Comparison of ENCODE assay signal across 11 cellular contexts in genomic region chr4:3042226-3042625, GRCh38. TPM values are rescaled to one million over a fixed set of nuclear protein-coding genes. Genes with fewer than 3 reads are reported as not detected.
DNase-seq lines count a peak whose midpoint lies in the region; ATAC-seq, FAIRE-seq and TF ChIP-seq lines count a peak whose summit lies in the region.
"Had no signal": no experiment of that assay in that cellular context is flagged by ENCODE, and none has a peak within 500 bp of the region (broad histone marks: within the 10 kb centered on the region; RNA-seq: fewer than 3 reads in every experiment).

No MANE protein-coding gene starts in this region.

- no TSS peak for BruUV-seq in HepG2 (replicated peaks; lab: Mats Ljungman, UMichigan)

- DNase-seq in T-helper 2 cell treated with Interferon-gamma antibody and Interleukin-4, amounts not matched to agents 5 μg/mL and 100 μg/mL, for 36 hours (ENCODE audit: low spot score), result no peak
- DNase-seq in T-helper 2 cell (no peak), HepG2 (ENCODE audit: low spot score) (no peak), NCI-H187 (lab: John Stamatoyannopoulos, UW) (no peak)
- DNase-seq in activated CD8-positive, alpha-beta T cell treated with anti-CD3 and anti-CD28 coated beads, Interleukin-2, amount 10 ng/mL, durations not matched to agents 7 days and 5 days, result no peak

- H3K4me3 ChIP-seq in HepG2 (replicated peaks in 1 of 3; ENCODE audit: insufficient read depth in 1 of 3, low read depth in 2 of 3, low read length in 3 of 3) (peak overlapping the region; percentile 48 to 70 (median 49)), subcutaneous abdominal adipose tissue (ENCODE audit: low read depth in 1 of 5, low read length in 5 of 5) (peak overlapping the region; percentile 68 to 84 (median 79))
- H3K4me3 ChIP-seq: A549, hepatocyte had no signal

- H3K27ac Mint-ChIP-seq in T-helper 2 cell treated with Interferon-gamma antibody and Interleukin-4, amounts not matched to agents 5 μg/mL and 100 μg/mL, for 36 hours, result peak overlapping the region; percentile 91
- peak overlapping the region; percentile 95 for H3K27ac Mint-ChIP-seq in activated CD8-positive, alpha-beta T cell treated with anti-CD3 and anti-CD28 coated beads, Interleukin-2, amount 10 ng/mL, durations not matched to agents 7 days and 5 days

- peaks cover 3 to 22% of the 10 kb centered on the region in 2 experiments; a peak in 3 of 5 replicates for H3K27me3 ChIP-seq in HepG2 (ENCODE audit: control insufficient read depth in 1 of 2, insufficient read depth in 2 of 2, low read length in 2 of 2)
- no peaks in the 10 kb centered on the region for H3K27me3 ChIP-seq in subcutaneous abdominal adipose tissue (ENCODE audit: control insufficient read depth in 5 of 5, insufficient read depth in 4 of 5, low read length in 5 of 5)
- H3K27me3 ChIP-seq: hepatocyte had no signal

- H3K4me1 Mint-ChIP-seq in T-helper 2 cell treated with Interferon-gamma antibody and Interleukin-4, amounts not matched to agents 5 μg/mL and 100 μg/mL, for 36 hours (ENCODE audit: low read depth), result peaks cover 50% of the 10 kb centered on the region
- H3K4me1 Mint-ChIP-seq in activated CD8-positive, alpha-beta T cell treated with anti-CD3 and anti-CD28 coated beads, Interleukin-2, amount 10 ng/mL, durations not matched to agents 7 days and 5 days (ENCODE audit: low read depth), result peaks cover 78% of the 10 kb centered on the region

- no peak overlapping the region for H3K27ac ChIP-seq in HepG2 (ENCODE audit: extremely low read length, insufficient read depth, low read length)
- peak overlapping the region; percentile 65 for H3K27ac ChIP-seq in subcutaneous abdominal adipose tissue (ENCODE audit: low read depth, low read length)
- H3K27ac ChIP-seq: A549, hepatocyte had no signal

- no peak overlapping the region for H2AFZ ChIP-seq in HepG2 (ENCODE audit: low read length)
- H2AFZ ChIP-seq: hepatocyte had no signal

- intact Hi-C loops in HepG2 (cut with micrococcal nuclease; ENCODE audit: unreplicated experiment), result no loop called here

- H3K9ac ChIP-seq in HepG2 (ENCODE audit: insufficient read depth, low read depth, low read length) (peak overlapping the region; percentile 33; the same call in 1 of the 2 replicates), subcutaneous abdominal adipose tissue (ENCODE audit: low read length in 5 of 5) (peak overlapping the region; percentile 63 to 77 (median 66))

- no peak for ATAC-seq in activated CD8-positive, alpha-beta T cell treated with anti-CD3 and anti-CD28 coated beads, Interleukin-2, amount 10 ng/mL, durations not matched to agents 7 days and 5 days
- ATAC-seq in HepG2 (no peak), GM18511 (IDR thresholded peaks at IDR 0.05; ENCODE audit: unreplicated experiment) (no peak), GM21367 (IDR thresholded peaks at IDR 0.05; ENCODE audit: unreplicated experiment) (no peak)
- ATAC-seq: A549, Panc1 had no signal

- H3K79me2 ChIP-seq in HepG2 (ENCODE audit: insufficient read depth, low read length), result no peaks in the 10 kb centered on the region
- H3K79me2 ChIP-seq: hepatocyte had no signal

- peaks cover 12% of the 10 kb centered on the region for H3K36me3 Mint-ChIP-seq in T-helper 2 cell treated with Interferon-gamma antibody and Interleukin-4, amounts not matched to agents 5 μg/mL and 100 μg/mL, for 36 hours (ENCODE audit: low read depth)
- peaks cover 16% of the 10 kb centered on the region for H3K36me3 Mint-ChIP-seq in activated CD8-positive, alpha-beta T cell treated with anti-CD3 and anti-CD28 coated beads, Interleukin-2, amount 10 ng/mL, durations not matched to agents 7 days and 5 days (ENCODE audit: low read depth)

- H3K4me1 ChIP-seq in HepG2 (ENCODE audit: insufficient read depth, low read length) (peaks cover 56% of the 10 kb centered on the region), subcutaneous abdominal adipose tissue (ENCODE audit: control insufficient read depth in 5 of 5, insufficient read depth in 5 of 5, low read length in 5 of 5) (peaks cover 7 to 45% (median 32%) of the 10 kb centered on the region in 5 donors)
- H3K4me1 ChIP-seq: A549 had no signal

- H3K4me3 Mint-ChIP-seq in T-helper 2 cell treated with Interferon-gamma antibody and Interleukin-4, amounts not matched to agents 5 μg/mL and 100 μg/mL, for 36 hours, result peak overlapping the region; percentile 86
- H3K4me3 Mint-ChIP-seq in activated CD8-positive, alpha-beta T cell treated with anti-CD3 and anti-CD28 coated beads, Interleukin-2, amount 10 ng/mL, durations not matched to agents 7 days and 5 days, result peak overlapping the region; percentile 84

- H3K4me2 ChIP-seq in HepG2 (ENCODE audit: low read depth, low read length), result peak overlapping the region; percentile 84
- H3K4me2 ChIP-seq: A549, hepatocyte had no signal

- CTCF ChIA-PET in activated CD8-positive, alpha-beta T cell treated with anti-CD3 and anti-CD28 coated beads, Interleukin-2, amount 10 ng/mL, durations not matched to agents 7 days and 5 days (lab: Charles Lee), result interaction anchor here (0.6 to 2.6 kb wide), 2 partner anchors 64 to 1445 kb away, joined by 3 to 10 read pairs; no protein-coding TSS in a partner anchor
- CTCF ChIA-PET in HepG2 (lab: Yijun Ruan, JAX; ENCODE audit: low intra/inter-chr PET ratio, low total read pairs), result no interaction called here

- TF ChIP-seq CTCF in HepG2 (CRISPR knock-in tag; IDR thresholded peaks at IDR 0.05), result no peak

- H3K9me3 ChIP-seq in HepG2 (ENCODE audit: low read length) (no peaks in the 10 kb centered on the region), subcutaneous abdominal adipose tissue (ENCODE audit: control insufficient read depth in 5 of 5, low read length in 5 of 5) (no peaks in the 10 kb centered on the region)
- H3K9me3 ChIP-seq: A549 had no signal

- POLR2A ChIA-PET in activated CD8-positive, alpha-beta T cell treated with anti-CD3 and anti-CD28 coated beads, Interleukin-2, amount 10 ng/mL, durations not matched to agents 7 days and 5 days (lab: Charles Lee), result interaction anchor here (0.7 to 1.0 kb wide), 2 partner anchors 31 to 78 kb away, joined by 4 to 5 read pairs; partner anchors contain the start of gene GRK4
- POLR2A ChIA-PET in HepG2 (lab: Yijun Ruan, JAX), result interaction anchor here (1.1 kb wide), 1 partner anchor 32 kb away, joined by 4 read pairs; no protein-coding TSS in a partner anchor

- WGBS in HepG2 (ENCODE audit: low lambda C conversion rate), result 11% methylated on average over 9 of the region's 10 CpGs

- H3K27me3 Mint-ChIP-seq in T-helper 2 cell treated with Interferon-gamma antibody and Interleukin-4, amounts not matched to agents 5 μg/mL and 100 μg/mL, for 36 hours (ENCODE audit: low read depth), result no peaks in the 10 kb centered on the region
- peaks cover 2% of the 10 kb centered on the region for H3K27me3 Mint-ChIP-seq in activated CD8-positive, alpha-beta T cell treated with anti-CD3 and anti-CD28 coated beads, Interleukin-2, amount 10 ng/mL, durations not matched to agents 7 days and 5 days (ENCODE audit: low read depth)

- H3K36me3 ChIP-seq in HepG2 (replicated peaks in 1 of 2; ENCODE audit: control insufficient read depth in 1 of 2, insufficient read depth in 2 of 2, low read length in 2 of 2) (no peaks in the 10 kb centered on the region), subcutaneous abdominal adipose tissue (ENCODE audit: control insufficient read depth in 5 of 5, insufficient read depth in 5 of 5, low read length in 5 of 5) (no peaks in the 10 kb centered on the region)

- no peak for TF ChIP-seq RAD21 in HepG2 (CRISPR knock-in tag; IDR thresholded peaks at IDR 0.05)

- H4K20me1 ChIP-seq in HepG2 (ENCODE audit: insufficient read depth, low read length), result no peaks in the 10 kb centered on the region

- TF ChIP-seq EP300 in HepG2 (IDR thresholded peaks at IDR 0.05; ENCODE audit: low read depth in 2 of 2, low read length in 2 of 2) (no peak), HepG2 (CRISPR knock-in tag; IDR thresholded peaks at IDR 0.05; ENCODE audit: borderline replicate concordance) (no peak)

- in situ Hi-C loops in HepG2 (cut with HindIII; ENCODE audit: extremely low pct_ligation_motif_present, low pct_unique_long_range_greater_than_20kb), result no loop called here

- no peak for TF ChIP-seq POLR2A in HepG2 (IDR thresholded peaks at IDR 0.05; ENCODE audit: insufficient read depth in 1 of 2, low read depth in 2 of 2, low read length in 2 of 2)

- peaks cover 11% of the 10 kb centered on the region for H3K9me3 Mint-ChIP-seq in T-helper 2 cell treated with Interferon-gamma antibody and Interleukin-4, amounts not matched to agents 5 μg/mL and 100 μg/mL, for 36 hours
- peaks cover 3% of the 10 kb centered on the region for H3K9me3 Mint-ChIP-seq in activated CD8-positive, alpha-beta T cell treated with anti-CD3 and anti-CD28 coated beads, Interleukin-2, amount 10 ng/mL, durations not matched to agents 7 days and 5 days (ENCODE audit: insufficient read depth)

- no peak for FAIRE-seq in HepG2 (lab: Jason Lieb, UNC)
- FAIRE-seq: A549 had no signal

RNA-seq across cellular contexts. Expression of gene HTT-AS, which starts 32.1 kb away (rescaled TPM):
- not detected for total RNA-seq in activated CD8-positive, alpha-beta T cell treated with anti-CD3 and anti-CD28 coated beads, Interleukin-2, amount 10 ng/mL, durations not matched to agents 7 days and 5 days
- not detected in 2 replicates for total RNA-seq in HepG2 (2016; rRNA removed; fragmentation: Illumina TruSeq; extraction: Trizol)
- total RNA-seq in HepG2 (2016; cell fraction: cytosol; rRNA removed; fragmentation: Illumina TruSeq; extraction: Trizol; ENCODE audit: low read depth), result not detected in 2 replicates
- total RNA-seq in HepG2 (2016; cell fraction: insoluble cytoplasmic fraction; rRNA removed; fragmentation: Illumina TruSeq; extraction: Trizol), result not detected in 2 replicates
- not detected in 2 replicates for total RNA-seq in HepG2 (2016; cell fraction: membrane; rRNA removed; fragmentation: Illumina TruSeq; extraction: Trizol)
- not detected in 2 replicates for total RNA-seq in HepG2 (2016; cell fraction: nucleus; rRNA removed; fragmentation: Illumina TruSeq; extraction: Trizol)
- polyA plus RNA-seq in HepG2 (2011; rRNA removed), result not detected in 2 replicates
- polyA plus RNA-seq in HepG2 (2011; cell fraction: cytosol; rRNA removed), result not detected in 2 replicates
- polyA plus RNA-seq in HepG2 (2011; cell fraction: nucleus; rRNA removed), result not detected in 2 replicates
- polyA plus RNA-seq in HepG2 (2012), result not detected in 2 replicates
- polyA plus RNA-seq in HepG2 (2016; cell fraction: cytosol; fragmentation: Illumina TruSeq; extraction: Trizol; ENCODE audit: low read depth), result not detected in 2 replicates
- not detected in 2 replicates for polyA plus RNA-seq in HepG2 (2016; cell fraction: insoluble cytoplasmic fraction; fragmentation: Illumina TruSeq; extraction: Trizol; ENCODE audit: low read depth)
- polyA plus RNA-seq in HepG2 (2016; cell fraction: membrane; fragmentation: Illumina TruSeq; extraction: Trizol; ENCODE audit: low read depth), result not detected in 2 replicates
- polyA plus RNA-seq in HepG2 (2016; cell fraction: nucleus; fragmentation: Illumina TruSeq; extraction: Trizol; ENCODE audit: insufficient read depth, low read depth), result not detected in 2 replicates
- polyA minus RNA-seq in HepG2 (2011; rRNA and poly(A)+ RNA removed; ENCODE audit: low replicate concordance), result not detected in 2 replicates
- not detected in 2 replicates for polyA minus RNA-seq in HepG2 (2011; cell fraction: cytosol; rRNA and poly(A)+ RNA removed)
- not detected in 2 replicates for polyA minus RNA-seq in HepG2 (2011; cell fraction: nucleus; rRNA and poly(A)+ RNA removed)
- total RNA-seq: hepatocyte had no signal
- polyA plus RNA-seq: A549, hepatocyte had no signal

RNA-seq across cellular contexts. Expression of gene HTT, which starts 32.3 kb away (rescaled TPM):
- total RNA-seq in activated CD8-positive, alpha-beta T cell treated with anti-CD3 and anti-CD28 coated beads, Interleukin-2, amount 10 ng/mL, durations not matched to agents 7 days and 5 days, result 10 to 100 TPM; 51.2 to 58.0 TPM
- total RNA-seq in HepG2 (2016; rRNA removed; fragmentation: Illumina TruSeq; extraction: Trizol), result 19.5 and 34.3 TPM in 2 replicates
- 8.9 and 9.0 TPM in 2 replicates for total RNA-seq in HepG2 (2016; cell fraction: cytosol; rRNA removed; fragmentation: Illumina TruSeq; extraction: Trizol; ENCODE audit: low read depth)
- total RNA-seq in HepG2 (2016; cell fraction: insoluble cytoplasmic fraction; rRNA removed; fragmentation: Illumina TruSeq; extraction: Trizol), result 19.6 and 34.7 TPM in 2 replicates
- 12.0 and 13.5 TPM in 2 replicates for total RNA-seq in HepG2 (2016; cell fraction: membrane; rRNA removed; fragmentation: Illumina TruSeq; extraction: Trizol)
- 44.5 and 53.3 TPM in 2 replicates for total RNA-seq in HepG2 (2016; cell fraction: nucleus; rRNA removed; fragmentation: Illumina TruSeq; extraction: Trizol)
- polyA plus RNA-seq in HepG2 (2011; rRNA removed), result 17.5 and 21.0 TPM in 2 replicates
- 8.1 and 12.3 TPM in 2 replicates for polyA plus RNA-seq in HepG2 (2011; cell fraction: cytosol; rRNA removed)
- 77.2 and 88.2 TPM in 2 replicates for polyA plus RNA-seq in HepG2 (2011; cell fraction: nucleus; rRNA removed)
- polyA plus RNA-seq in HepG2 (2012), result 19.2 and 21.9 TPM in 2 replicates
- polyA plus RNA-seq in HepG2 (2016; cell fraction: cytosol; fragmentation: Illumina TruSeq; extraction: Trizol; ENCODE audit: low read depth), result 0.76 and 0.89 TPM in 2 replicates
- polyA plus RNA-seq in HepG2 (2016; cell fraction: insoluble cytoplasmic fraction; fragmentation: Illumina TruSeq; extraction: Trizol; ENCODE audit: low read depth), result 11.2 and 16.6 TPM in 2 replicates
- polyA plus RNA-seq in HepG2 (2016; cell fraction: membrane; fragmentation: Illumina TruSeq; extraction: Trizol; ENCODE audit: low read depth), result 1.9 and 2.0 TPM in 2 replicates
- 51.6 and 58.9 TPM in 2 replicates for polyA plus RNA-seq in HepG2 (2016; cell fraction: nucleus; fragmentation: Illumina TruSeq; extraction: Trizol; ENCODE audit: insufficient read depth, low read depth)
- 75.1 and 127 TPM in 2 replicates for polyA minus RNA-seq in HepG2 (2011; rRNA and poly(A)+ RNA removed; ENCODE audit: low replicate concordance)
- 57.9 and 59.9 TPM in 2 replicates for polyA minus RNA-seq in HepG2 (2011; cell fraction: cytosol; rRNA and poly(A)+ RNA removed)
- polyA minus RNA-seq in HepG2 (2011; cell fraction: nucleus; rRNA and poly(A)+ RNA removed), result 131 and 135 TPM in 2 replicates
